ENCODE assay signal across 12 cellular contexts in the genomic region with DNA sequence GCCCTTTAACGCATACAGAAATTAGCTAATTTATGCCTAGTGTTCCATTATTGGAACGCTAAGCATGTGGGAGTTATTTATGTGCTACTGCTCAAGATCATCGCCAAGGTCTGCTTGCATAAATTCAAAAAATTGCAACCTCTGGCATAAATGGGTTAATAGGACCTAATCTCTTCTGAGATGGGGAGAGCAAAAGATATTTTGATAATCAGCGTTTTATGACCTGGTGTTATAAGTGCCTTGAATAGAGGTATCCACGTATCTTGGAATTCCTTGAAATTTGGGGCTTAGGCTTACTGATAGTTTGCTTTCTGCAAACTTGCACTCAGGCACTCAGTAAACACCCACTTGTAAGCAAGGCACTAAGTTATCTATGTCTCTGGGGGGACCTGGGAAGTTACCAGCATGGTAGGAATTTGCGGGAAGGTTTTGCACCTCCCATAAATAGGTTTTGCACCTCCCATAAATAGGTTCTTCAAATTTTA. TPM values are rescaled to one million over a fixed set of nuclear protein-coding genes. Genes with fewer than 3 reads are reported as not detected.
DNase-seq lines count a peak whose midpoint lies in the region; ATAC-seq, FAIRE-seq and TF ChIP-seq lines count a peak whose summit lies in the region.
"Had no signal": no experiment of that assay in that cellular context is flagged by ENCODE, and none has a peak within 500 bp of the region (broad histone marks: within the 10 kb centered on the region; RNA-seq: fewer than 3 reads in every experiment).

No MANE protein-coding gene starts in this region.

- peaks cover 74% of the 10 kb centered on the region for H3K79me2 ChIP-seq in GM12878 (ENCODE audit: control insufficient read depth, insufficient read depth, low read length)

- intact Hi-C loops in A673 (cut with micrococcal nuclease; ENCODE audit: unreplicated experiment) (loop anchor here (5.0 kb wide), 1 partner anchor 80 kb away; no protein-coding TSS in a partner anchor), GM12878 (cut with micrococcal nuclease; ENCODE audit: unreplicated experiment) (no loop called here)

- H3K4me1 ChIP-seq in A673 (ENCODE audit: insufficient read depth, low read length, poor library complexity, severe bottlenecking) (peaks cover 17% of the 10 kb centered on the region), GM12878 (ENCODE audit: control insufficient read depth, insufficient read depth, low read length) (peaks cover 29% of the 10 kb centered on the region), mesenchymal stem cell (ENCODE audit: control insufficient read depth, insufficient read depth, low read depth, low read length) (peaks cover 3% of the 10 kb centered on the region)

- no peak overlapping the region for H3K23ac ChIP-seq in mesenchymal stem cell (ENCODE audit: low read length in 2 of 2)

- peaks cover 6% of the 10 kb centered on the region for H3K79me1 ChIP-seq in mesenchymal stem cell (replicated peaks; ENCODE audit: low read length, poor library complexity, severe bottlenecking)

- H2BK120ac ChIP-seq in mesenchymal stem cell (ENCODE audit: low read depth, low read length): no peak overlapping the region

- peak overlapping the region; percentile 95 for H3K9ac ChIP-seq in GM12878 (ENCODE audit: control insufficient read depth, insufficient read depth, low read length)
- H3K9ac ChIP-seq in mesenchymal stem cell (ENCODE audit: low read length): peak overlapping the region; percentile 94

- 55% methylated on average over 6 of the region's 6 CpGs for WGBS in GM12878 (ENCODE audit: insufficient coverage, insufficient replicate concordance, low lambda C conversion rate, missing lambda C conversion rate)
- WGBS in mesenchymal stem cell: 94% methylated on average over 5 of the region's 6 CpGs

- H3K4me2 ChIP-seq in GM12878 (ENCODE audit: control insufficient read depth, insufficient read depth): peak overlapping the region; percentile 79
- peak overlapping the region; percentile 1 for H3K4me2 ChIP-seq in mesenchymal stem cell (ENCODE audit: low read length, poor library complexity, severe bottlenecking)

- POLR2A ChIA-PET in A673 (lab: Charles Lee; ENCODE audit: low non-redundant PET) (no interaction called here), GM12878 (lab: Charles Lee) (interaction anchor here (1.5 to 3.7 kb wide), 4 partner anchors 13 to 55 kb away, joined by 3 to 15 read pairs (median 8); no protein-coding TSS in a partner anchor)

- in situ Hi-C loops in GM12878 (cut with MboI): no loop called here

- no peak for ATAC-seq in GM12878
- ATAC-seq in GM18498 (IDR thresholded peaks at IDR 0.05; ENCODE audit: unreplicated experiment): no peak

- SMC1A ChIA-PET in GM12878 (lab: Charles Lee; ENCODE audit: uncharacterized antibody, unreplicated experiment): interaction anchor here (0.7 to 5.4 kb wide), 13 partner anchors 13 to 166 kb away, joined by 3 to 273 read pairs (median 4); no protein-coding TSS in a partner anchor

- no peak for TF ChIP-seq RAD21 in GM12878 (IDR thresholded peaks at IDR 0.05; ENCODE audit: insufficient read depth, low read depth, low read length)

- no peak overlapping the region for H4K8ac ChIP-seq in mesenchymal stem cell (ENCODE audit: low read length)

- H3K27me3 ChIP-seq in A673 (replicated peaks; ENCODE audit: insufficient read depth, low read depth, low read length, poor library complexity) (no peaks in the 10 kb centered on the region), GM12878 (replicated peaks in 1 of 2; ENCODE audit: control insufficient read depth in 2 of 2, insufficient read depth in 2 of 2, low read length in 1 of 2) (no peaks in the 10 kb centered on the region), mesenchymal stem cell (ENCODE audit: control insufficient read depth in 1 of 2, insufficient read depth in 1 of 2, low read length in 2 of 2) (no peaks in the 10 kb centered on the region)

- H3K36me3 ChIP-seq in A673 (ENCODE audit: insufficient read depth, low read length, poor library complexity, severe bottlenecking): peaks cover 30% of the 10 kb centered on the region
- peaks cover 5 to 31% of the 10 kb centered on the region in 2 experiments for H3K36me3 ChIP-seq in GM12878 (ENCODE audit: control insufficient read depth in 2 of 2, insufficient read depth in 2 of 2, low read length in 1 of 2)
- H3K36me3 ChIP-seq in mesenchymal stem cell (ENCODE audit: control insufficient read depth in 1 of 2, insufficient read depth in 2 of 2, low read depth in 1 of 2, low read length in 2 of 2): peaks cover 8 to 35% of the 10 kb centered on the region in 2 experiments

- TF ChIP-seq EP300 in GM12878 (IDR thresholded peaks at IDR 0.05; ENCODE audit: borderline replicate concordance in 1 of 2, control insufficient read depth in 1 of 2, low read depth in 2 of 2, low read length in 2 of 2): no peak

- peak overlapping the region; percentile 90 for H3K4me3 ChIP-seq in A673 (ENCODE audit: low read depth, low read length, poor library complexity, severe bottlenecking)
- peak overlapping the region; percentile 81 for H3K4me3 ChIP-seq in HFF-Myc (replicated peaks; ENCODE audit: low read depth, low read length)
- peak overlapping the region; percentile 81 for H3K4me3 ChIP-seq in GM12878
- peak overlapping the region in 1 of 2 experiments; percentile 99 for H3K4me3 ChIP-seq in mesenchymal stem cell (ENCODE audit: insufficient read depth in 1 of 2, low read depth in 1 of 2, low read length in 2 of 2)

- H2BK15ac ChIP-seq in mesenchymal stem cell (ENCODE audit: low read depth, poor library complexity, severe bottlenecking): no peak overlapping the region

- H3K27ac ChIP-seq in A673 (ENCODE audit: low read depth, low read length, poor library complexity, severe bottlenecking) (no peak overlapping the region), GM12878 (ENCODE audit: control insufficient read depth, insufficient read depth) (peak overlapping the region; percentile 79), mesenchymal stem cell (ENCODE audit: low read length, poor library complexity, severe bottlenecking) (no peak overlapping the region)

- H4K20me1 ChIP-seq in GM12878 (ENCODE audit: control insufficient read depth, insufficient read depth): peaks cover 4% of the 10 kb centered on the region

- no peak for DNase-seq in A673 (ENCODE audit: low spot score)
- DNase-seq in HFF-Myc (ENCODE audit: extremely low read depth, low read depth): no peak
- DNase-seq in GM12878 (ENCODE audit: low read depth, low spot score): no peak
- DNase-seq in mesenchymal stem cell: no peak
- DNase-seq in COR-L47 (lab: John Stamatoyannopoulos, UW): no peak
- no peak for DNase-seq in NCI-H1436 treated with DMSO at 0.1 percent for 48 hours (lab: John Stamatoyannopoulos, UW)
- no peak for DNase-seq in HTR-8/SVneo (ENCODE audit: insufficient read length, low spot score)
- DNase-seq: activated effector memory CD4-positive, alpha-beta T cell treated with Interleukin-2 at 50 U/mL for 16 hours; kidney glomerular epithelial cell; NCI-H510A had no signal

- FAIRE-seq in GM12878 (lab: Jason Lieb, UNC) (no peak), HTR-8/SVneo (lab: Jason Lieb, UNC) (no peak)
- FAIRE-seq: G401.6 had no signal

- RAD21 ChIA-PET in GM12878 (lab: Charles Lee; ENCODE audit: unreplicated experiment): interaction anchor here (0.8 to 9.1 kb wide), 5 partner anchors 10 to 98 kb away, joined by 3 to 355 read pairs (median 5); no protein-coding TSS in a partner anchor

- no peak overlapping the region for H2BK12ac ChIP-seq in mesenchymal stem cell (ENCODE audit: low read length in 2 of 2)

- H3K18ac ChIP-seq in mesenchymal stem cell (ENCODE audit: low read depth in 1 of 2, low read length in 2 of 2): no peak overlapping the region

- no peak overlapping the region for H4K91ac ChIP-seq in mesenchymal stem cell (ENCODE audit: low read length)

- no peak overlapping the region for H2AK5ac ChIP-seq in mesenchymal stem cell (ENCODE audit: low read length, severe bottlenecking)

- BruUV-seq in A673 (replicated peaks; lab: Mats Ljungman, UMichigan): no TSS peak
- BruUV-seq in GM12878 (replicated peaks; lab: Mats Ljungman, UMichigan): no TSS peak

- no peak overlapping the region for H3K14ac ChIP-seq in mesenchymal stem cell (ENCODE audit: low read length in 2 of 2)

- CTCF ChIA-PET in A673 (lab: Charles Lee) (no interaction called here), GM12878 (lab: Yijun Ruan, JAX) (interaction anchor here (1.1 to 7.2 kb wide), 7 partner anchors 16 to 98 kb away, joined by 3 to 353 read pairs (median 10); no protein-coding TSS in a partner anchor)

- H3K4ac ChIP-seq in mesenchymal stem cell (ENCODE audit: low read depth in 1 of 2, low read length in 2 of 2): no peak overlapping the region

- H2AFZ ChIP-seq in GM12878 (ENCODE audit: control insufficient read depth, low read depth, low read length): no peak overlapping the region
- no peak overlapping the region for H2AFZ ChIP-seq in mesenchymal stem cell (ENCODE audit: low read depth, low read length)

- H2BK5ac ChIP-seq in mesenchymal stem cell (ENCODE audit: low read depth, low read length, poor library complexity, severe bottlenecking): no peak overlapping the region

- H3K9me3 ChIP-seq in A673 (ENCODE audit: low read depth, low read length, poor library complexity, severe bottlenecking) (no peaks in the 10 kb centered on the region), GM12878 (replicated peaks; ENCODE audit: control insufficient read depth, insufficient read depth, low read length) (no peaks in the 10 kb centered on the region), mesenchymal stem cell (ENCODE audit: control insufficient read depth, low read length) (no peaks in the 10 kb centered on the region)

- no peak for TF ChIP-seq POLR2A in GM12878 (IDR thresholded peaks at IDR 0.05; ENCODE audit: low read depth, low read length)

- no peak for TF ChIP-seq CTCF in A673 (conservative IDR thresholded peaks at IDR 0.05; ENCODE audit: low read depth, low read length)
- no peak for TF ChIP-seq CTCF in HFF-Myc (IDR thresholded peaks at IDR 0.05; ENCODE audit: low read depth, low read length, missing control alignments)
- no peak for TF ChIP-seq CTCF in GM12878 (IDR thresholded peaks at IDR 0.05 in 2 of 3, conservative IDR thresholded peaks at IDR 0.05 in 1 of 3; ENCODE audit: control insufficient read depth in 2 of 3, extremely low read depth in 1 of 3, insufficient read depth in 1 of 3, low read depth in 3 of 3, low read length in 3 of 3)

RNA-seq across cellular contexts. Expression of a gene that starts 1.8 kb away (rescaled TPM):
- total RNA-seq in A673 (2021): 324 and 331 TPM in 2 replicates
- 242 and 247 TPM in 2 replicates for total RNA-seq in GM12878 (2013; cell fraction: nucleolus; rRNA removed)
- total RNA-seq in GM12878 (2014; rRNA removed): 468 and 620 TPM in 2 replicates
- 1,079 and 1,213 TPM in 2 replicates for total RNA-seq in GM12878 (2014; rRNA removed; fragmentation: Illumina TruSeq; extraction: Trizol)
- 790 and 824 TPM in 2 replicates for total RNA-seq in GM12878 (2021)
- 219 TPM for polyA plus RNA-seq in GM12878 (2011; ENCODE audit: low read depth)
- 1,077 and 2,276 TPM in 2 replicates for polyA plus RNA-seq in GM12878 (2011; rRNA removed)
- polyA plus RNA-seq in GM12878 (2011; cell fraction: cytosol; rRNA removed): 139 and 199 TPM in 2 replicates
- 177 and 416 TPM in 2 replicates for polyA plus RNA-seq in GM12878 (2011; cell fraction: nucleus; rRNA removed)
- polyA plus RNA-seq in GM12878 (2012): 596 and 637 TPM in 2 replicates
- polyA plus RNA-seq in GM12878 (2014; fragmentation: Illumina TruSeq; extraction: Trizol): 871 and 973 TPM in 2 replicates
- 1,000 to 10,000 TPM; 1,885 to 2,316 TPM for polyA plus RNA-seq in GM12878 (2014; fragmentation: Nextera tagmentation; extraction: Ambion mirVana)
- polyA plus RNA-seq in GM12878 (2014; rRNA removed): 789 and 1,035 TPM in 2 replicates
- 1,000 to 10,000 TPM; 2,588 to 2,785 TPM for polyA plus RNA-seq in GM12878 (2016; fragmentation: Nextera tagmentation; extraction: Ambion mirVana)
- 84.2 and 91.5 TPM in 2 replicates for polyA minus RNA-seq in GM12878 (2011; rRNA and poly(A)+ RNA removed)
- polyA minus RNA-seq in GM12878 (2011; cell fraction: cytosol; rRNA and poly(A)+ RNA removed): 42.5 and 72.6 TPM in 2 replicates
- 133 and 270 TPM in 2 replicates for polyA minus RNA-seq in GM12878 (2011; cell fraction: nucleus; rRNA and poly(A)+ RNA removed)
- 466 TPM for polyA plus RNA-seq in mesenchymal stem cell (2013, experiment 1 of 2)
- polyA plus RNA-seq in mesenchymal stem cell (2013, experiment 2 of 2): 578 TPM
